Comparison of ENCODE assay signal across 14 cellular contexts in genomic region chr5:174533127-174533453, GRCh38.
A peak's percentile ranks its signal among the peaks of the same experiment; 100 is the strongest.
DNase-seq lines count a peak whose midpoint lies in the region; ATAC-seq, FAIRE-seq and TF ChIP-seq lines count a peak whose summit lies in the region.
"Had no signal": no experiment of that assay in that cellular context is flagged by ENCODE, and none has a peak within 500 bp of the region (broad histone marks: within the 10 kb centered on the region; RNA-seq: fewer than 3 reads in every experiment).

No MANE protein-coding gene starts in this region.

- H3K79me2 ChIP-seq in ACC112 (ENCODE audit: control insufficient read depth, insufficient read depth, low read length, unreplicated experiment): no peaks in the 10 kb centered on the region
- H3K79me2 ChIP-seq in astrocyte (ENCODE audit: insufficient read depth, low read length): no peaks in the 10 kb centered on the region
- no peaks in the 10 kb centered on the region for H3K79me2 ChIP-seq in mesendoderm (ENCODE audit: control insufficient read depth, insufficient read depth, low read length)

- peak overlapping the region; percentile 78 for H3K4me2 ChIP-seq in astrocyte (ENCODE audit: low read length)
- no peak overlapping the region for H3K4me2 ChIP-seq in mesendoderm (ENCODE audit: low read length)

- DNase-seq in LHCN-M2 (ENCODE audit: low read depth) (peak; percentile 14), astrocyte (ENCODE audit: low read depth) (peak; percentile 11), mesendoderm (no peak), thyroid gland (no peak), AG08396 (ENCODE audit: low spot score) (no peak)
- no peak for DNase-seq in activated CD8-positive, alpha-beta memory T cell treated with anti-CD3 and anti-CD28 coated beads, Interleukin-2, amount 50 U/mL, for 4 hours
- DNase-seq: activated T-cell treated with anti-CD3 and anti-CD28 coated beads, Interleukin-2, amount 50 U/mL, for 1 hour had no signal

- H3K23ac ChIP-seq in mesendoderm (ENCODE audit: low read length): no peak overlapping the region

- no peak for TF ChIP-seq POLR2A in thyroid gland (IDR thresholded peaks at IDR 0.05)

- peak overlapping the region; percentile 68 for H2AK5ac ChIP-seq in mesendoderm (ENCODE audit: low read length)

- H3K27ac ChIP-seq in ACC112 (ENCODE audit: low read depth, low read length) (peak overlapping the region; percentile 80), astrocyte (ENCODE audit: low read depth, low read length) (peak overlapping the region; percentile 90), mesendoderm (ENCODE audit: low read depth, low read length) (peak overlapping the region; percentile 17), thyroid gland (no peak overlapping the region)
- H3K27ac ChIP-seq: vagina, WERI-Rb-1 had no signal

- peaks cover 26% of the 10 kb centered on the region for H3K4me1 Mint-ChIP-seq in astrocyte (ENCODE audit: low read depth, unreplicated experiment)

- H3K4me1 ChIP-seq in ACC112 (ENCODE audit: control insufficient read depth, insufficient read depth, low read length, unreplicated experiment): peaks cover 22% of the 10 kb centered on the region
- H3K4me1 ChIP-seq in astrocyte (ENCODE audit: insufficient read depth, low read length): peaks cover 42% of the 10 kb centered on the region
- peaks cover 16% of the 10 kb centered on the region for H3K4me1 ChIP-seq in mesendoderm (ENCODE audit: control insufficient read depth, low read depth, low read length)
- H3K4me1 ChIP-seq in thyroid gland: no peaks in the 10 kb centered on the region

- H4K20me1 ChIP-seq in astrocyte (ENCODE audit: insufficient read depth, low read length): no peaks in the 10 kb centered on the region

- H2BK15ac ChIP-seq in mesendoderm (replicated peaks; ENCODE audit: low read depth): no peak overlapping the region

- TF ChIP-seq CTCF in astrocyte (IDR thresholded peaks at IDR 0.05; ENCODE audit: insufficient read depth, low read depth, low read length) (no peak), thyroid gland (IDR thresholded peaks at IDR 0.05) (no peak)

- no peaks in the 10 kb centered on the region for H3K9me3 Mint-ChIP-seq in astrocyte (ENCODE audit: unreplicated experiment)

- H3K9ac ChIP-seq in astrocyte (ENCODE audit: low read length) (peak overlapping the region; percentile 68), mesendoderm (ENCODE audit: low read length) (peak overlapping the region; percentile 11)

- H3K27me3 Mint-ChIP-seq in astrocyte (ENCODE audit: low read depth, unreplicated experiment): no peaks in the 10 kb centered on the region

- H3K27me3 ChIP-seq in ACC112 (ENCODE audit: insufficient read depth, low read length) (no peaks in the 10 kb centered on the region), astrocyte (ENCODE audit: insufficient read depth, low read length) (no peaks in the 10 kb centered on the region), mesendoderm (ENCODE audit: insufficient read depth, low read length, poor library complexity) (no peaks in the 10 kb centered on the region), thyroid gland (no peaks in the 10 kb centered on the region)
- H3K27me3 ChIP-seq: esophagus muscularis mucosa, MG63, vagina had no signal

- H3K9me3 ChIP-seq in astrocyte (ENCODE audit: insufficient read depth, low read depth, low read length) (no peaks in the 10 kb centered on the region), thyroid gland (no peaks in the 10 kb centered on the region)
- H3K9me3 ChIP-seq: esophagus muscularis mucosa, MG63, vagina had no signal

- no peak for FAIRE-seq in astrocyte (lab: Jason Lieb, UNC)

- H3K36me3 Mint-ChIP-seq in astrocyte (ENCODE audit: low read depth, unreplicated experiment): no peaks in the 10 kb centered on the region

- intact Hi-C loops in thyroid gland (cut with DNase I): no loop called here

- no CpG with 5 or more reads among the region's 5 CpGs for WGBS in mesendoderm (ENCODE audit: extremely low coverage, insufficient coverage, low lambda C conversion rate)
- WGBS in thyroid gland, 2 donors: 52 to 57% methylated on average over 5 of the region's 5 CpGs

- peak overlapping the region; percentile 50; the same call in 1 of the 2 replicates for H3K4me3 ChIP-seq in ACC112 (ENCODE audit: low read depth, low read length)
- peak overlapping the region; percentile 30 for H3K4me3 ChIP-seq in astrocyte (ENCODE audit: insufficient read depth, low read depth, low read length)
- H3K4me3 ChIP-seq in mesendoderm (ENCODE audit: low read length): no peak overlapping the region
- H3K4me3 ChIP-seq in thyroid gland (replicated peaks in 1 of 3): no peak overlapping the region
- H3K4me3 ChIP-seq: esophagus muscularis mucosa, MG63, skin epidermis, vagina had no signal

- H3K27ac Mint-ChIP-seq in astrocyte (ENCODE audit: unreplicated experiment): peak overlapping the region; percentile 67

- H3K18ac ChIP-seq in mesendoderm (ENCODE audit: low read length): peak overlapping the region; percentile 90

- peak overlapping the region; percentile 81 for H2BK5ac ChIP-seq in mesendoderm (ENCODE audit: low read length)

- H4K8ac ChIP-seq in mesendoderm (ENCODE audit: low read depth, low read length): no peak overlapping the region

- H3K36me3 ChIP-seq in ACC112 (ENCODE audit: insufficient read depth, low read length): no peaks in the 10 kb centered on the region
- no peaks in the 10 kb centered on the region for H3K36me3 ChIP-seq in astrocyte (ENCODE audit: insufficient read depth, low read length)
- no peaks in the 10 kb centered on the region for H3K36me3 ChIP-seq in mesendoderm (ENCODE audit: control insufficient read depth, insufficient read depth, low read length)
- no peaks in the 10 kb centered on the region for H3K36me3 ChIP-seq in thyroid gland
- H3K36me3 ChIP-seq: esophagus muscularis mucosa, MG63, vagina, WERI-Rb-1 had no signal

- no peak overlapping the region for H3K4me3 Mint-ChIP-seq in astrocyte (ENCODE audit: unreplicated experiment)

- H2BK120ac ChIP-seq in mesendoderm (ENCODE audit: low read depth, low read length): no peak overlapping the region

- peak overlapping the region; percentile 12 for H2AFZ ChIP-seq in ACC112 (ENCODE audit: low read length, unreplicated experiment)
- peak overlapping the region; percentile 39 for H2AFZ ChIP-seq in astrocyte (ENCODE audit: low read depth, low read length)

- H4K5ac ChIP-seq in mesendoderm (ENCODE audit: low read length): peak overlapping the region; percentile 59

- ATAC-seq in HG03460 (IDR thresholded peaks at IDR 0.05; ENCODE audit: unreplicated experiment): no peak

- H3K56ac ChIP-seq in mesendoderm (ENCODE audit: low read length): peak overlapping the region; percentile 37

- H3K79me1 ChIP-seq in mesendoderm (ENCODE audit: low read length): no peaks in the 10 kb centered on the region

- H3K4ac ChIP-seq in mesendoderm (ENCODE audit: low read depth, low read length): peak overlapping the region; percentile 83

Comparison
In these comparisons a context has a peak if more than half of its experiments do, and no peak if none do; other contexts are left out.
1. H3K27ac ChIP-seq: peak in ACC112 (single experiment), astrocyte (single experiment) and mesendoderm (single experiment); none in thyroid gland (0 of 3).
2. H3K4me3 ChIP-seq: peak in ACC112 (single experiment) and astrocyte (single experiment); none in mesendoderm (single experiment) and thyroid gland (0 of 3).
3. DNase-seq: peak in LHCN-M2 (single experiment) and astrocyte (single experiment); none in mesendoderm (single experiment), thyroid gland (0 of 2), AG08396 (single experiment) and activated CD8-positive, alpha-beta memory T cell treated with anti-CD3 and anti-CD28 coated beads, Interleukin-2, amount 50 U/mL, for 4 hours (single experiment).